10 cellular contexts compared by ENCODE assay signal in the genomic region with DNA sequence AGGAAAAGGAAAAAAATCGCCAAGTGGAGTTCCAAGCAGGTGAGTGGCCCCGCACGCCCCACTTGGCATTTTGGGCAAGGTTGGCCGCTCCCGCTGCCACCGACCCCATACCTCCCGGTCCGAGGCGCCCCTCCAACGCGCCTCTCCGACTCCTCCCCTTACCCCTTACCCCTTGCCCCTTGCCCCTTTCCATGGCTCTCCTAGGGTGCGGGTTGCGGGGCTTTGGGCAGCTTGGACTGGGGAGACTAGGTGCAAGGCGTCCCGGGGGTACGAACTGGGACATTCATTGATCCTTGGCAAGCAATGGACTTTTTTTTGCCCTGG. TPM values are rescaled to one million over a fixed set of nuclear protein-coding genes. Genes with fewer than 3 reads are reported as not detected.
A peak's percentile ranks its signal among the peaks of the same experiment; 100 is the strongest.
DNase-seq lines count a peak whose midpoint lies in the region; ATAC-seq and TF ChIP-seq lines count a peak whose summit lies in the region.
"Had no signal": no experiment of that assay in that cellular context is flagged by ENCODE, and none has a peak within 500 bp of the region (broad histone marks: within the 10 kb centered on the region; RNA-seq: fewer than 3 reads in every experiment).

No MANE protein-coding gene starts in this region.

- H3K4me1 ChIP-seq in lung (ENCODE audit: control insufficient read depth in 2 of 2, insufficient read depth in 2 of 2, low read length in 2 of 2) (no peaks in the 10 kb centered on the region), thyroid gland (peaks cover 0 to 10% of the 10 kb centered on the region in 2 donors)

- H3K9me3 ChIP-seq in lung (ENCODE audit: control insufficient read depth in 2 of 2, insufficient read depth in 1 of 2, low read length in 1 of 2) (peaks cover 0 to 4% of the 10 kb centered on the region in 2 donors), thyroid gland (no peaks in the 10 kb centered on the region)

- DNase-seq in activated CD8-positive, alpha-beta memory T cell treated with anti-CD3 and anti-CD28 coated beads for 24 hours = peak; percentile 59
- DNase-seq in activated CD8-positive, alpha-beta memory T cell treated with anti-CD3 and anti-CD28 coated beads, Interleukin-2, amount 10 ng/mL, durations not matched to agents 7 days and 5 days = no peak
- no peak for DNase-seq in central memory CD8-positive, alpha-beta T cell (ENCODE audit: low spot score in 2 of 2)
- DNase-seq in lung (ENCODE audit: low spot score) = no peak
- peak in 1 of 2 donors; percentile 6 for DNase-seq in thyroid gland
- DNase-seq in cerebellar nuclear complex (lab: John Stamatoyannopoulos, UW) = no peak
- no peak for DNase-seq in DMS153 treated with DMSO at 0.1 percent for 48 hours (lab: John Stamatoyannopoulos, UW; ENCODE audit: unreplicated experiment)

- ATAC-seq in activated CD8-positive, alpha-beta memory T cell treated with anti-CD3 and anti-CD28 coated beads, Interleukin-2, amount 10 ng/mL, durations not matched to agents 7 days and 5 days = no peak
- no peak for ATAC-seq in central memory CD8-positive, alpha-beta T cell (replicated peaks; ENCODE audit: extremely low read depth, poor library complexity, severe bottlenecking)
- no peak for ATAC-seq in lung (ENCODE audit: insufficient read depth, low FRiP score)
- no peak for ATAC-seq in GM21390 (IDR thresholded peaks at IDR 0.05; ENCODE audit: unreplicated experiment)

- TF ChIP-seq POLR2A in thyroid gland (IDR thresholded peaks at IDR 0.05) = no peak

- no peak overlapping the region for H3K27ac Mint-ChIP-seq in activated CD8-positive, alpha-beta memory T cell treated with anti-CD3 and anti-CD28 coated beads, Interleukin-2, amount 10 ng/mL, durations not matched to agents 7 days and 5 days
- H3K27ac Mint-ChIP-seq in central memory CD8-positive, alpha-beta T cell (ENCODE audit: low read depth) = no peak overlapping the region
- H3K27ac Mint-ChIP-seq: CD4-positive, CD25-positive, alpha-beta regulatory T cell had no signal

- H3K9me3 Mint-ChIP-seq in activated CD8-positive, alpha-beta memory T cell treated with anti-CD3 and anti-CD28 coated beads, Interleukin-2, amount 10 ng/mL, durations not matched to agents 7 days and 5 days (ENCODE audit: low read depth) = no peaks in the 10 kb centered on the region
- H3K9me3 Mint-ChIP-seq in central memory CD8-positive, alpha-beta T cell = no peaks in the 10 kb centered on the region

- CTCF ChIA-PET in activated CD8-positive, alpha-beta memory T cell treated with anti-CD3 and anti-CD28 coated beads, Interleukin-2, amount 10 ng/mL, durations not matched to agents 7 days and 5 days (lab: Charles Lee) = no interaction called here

- 0 to 36% methylated on average over 7 to 17 of the region's 17 CpGs for WGBS in lung, 2 donors
- WGBS in thyroid gland, 2 donors = 0% methylated on average over 2 to 3 of the region's 17 CpGs

- H3K27ac ChIP-seq in lung (ENCODE audit: low read depth in 1 of 2, low read length in 1 of 2) = no peak overlapping the region
- H3K27ac ChIP-seq in thyroid gland = peak overlapping the region in 1 of 3 donors; percentile 58

- H3K27me3 ChIP-seq in lung (ENCODE audit: control insufficient read depth, insufficient read depth) (no peaks in the 10 kb centered on the region), thyroid gland (no peaks in the 10 kb centered on the region)

- H3K36me3 Mint-ChIP-seq in activated CD8-positive, alpha-beta memory T cell treated with anti-CD3 and anti-CD28 coated beads, Interleukin-2, amount 10 ng/mL, durations not matched to agents 7 days and 5 days = no peaks in the 10 kb centered on the region
- peaks cover 4% of the 10 kb centered on the region for H3K36me3 Mint-ChIP-seq in central memory CD8-positive, alpha-beta T cell (ENCODE audit: insufficient read depth)
- H3K36me3 Mint-ChIP-seq: CD4-positive, CD25-positive, alpha-beta regulatory T cell had no signal

- H3K4me3 Mint-ChIP-seq in activated CD8-positive, alpha-beta memory T cell treated with anti-CD3 and anti-CD28 coated beads, Interleukin-2, amount 10 ng/mL, durations not matched to agents 7 days and 5 days = no peak overlapping the region
- peak overlapping the region; percentile 80 for H3K4me3 Mint-ChIP-seq in central memory CD8-positive, alpha-beta T cell

- peak overlapping the region; percentile 33 for H3K4me3 ChIP-seq in lung
- peak overlapping the region in 2 of 3 donors; percentile 15 to 37 for H3K4me3 ChIP-seq in thyroid gland (replicated peaks in 1 of 3)

- intact Hi-C loops in thyroid gland (cut with DNase I) = loop anchor here (10.0 kb wide), 1 partner anchor 113 kb away; no protein-coding TSS in a partner anchor

- H3K4me1 Mint-ChIP-seq in activated CD8-positive, alpha-beta memory T cell treated with anti-CD3 and anti-CD28 coated beads, Interleukin-2, amount 10 ng/mL, durations not matched to agents 7 days and 5 days = peaks cover 7% of the 10 kb centered on the region
- H3K4me1 Mint-ChIP-seq in central memory CD8-positive, alpha-beta T cell = peaks cover 16% of the 10 kb centered on the region

- H3K36me3 ChIP-seq in lung (ENCODE audit: control insufficient read depth in 2 of 2, insufficient read depth in 2 of 2, low read length in 2 of 2) (no peaks in the 10 kb centered on the region), thyroid gland (no peaks in the 10 kb centered on the region)

- peaks cover 42% of the 10 kb centered on the region for H3K27me3 Mint-ChIP-seq in activated CD8-positive, alpha-beta memory T cell treated with anti-CD3 and anti-CD28 coated beads, Interleukin-2, amount 10 ng/mL, durations not matched to agents 7 days and 5 days
- peaks cover 30% of the 10 kb centered on the region for H3K27me3 Mint-ChIP-seq in central memory CD8-positive, alpha-beta T cell

- TF ChIP-seq CTCF in lung (IDR thresholded peaks at IDR 0.05; ENCODE audit: control extremely low read depth, extremely low read depth) (no peak), thyroid gland (IDR thresholded peaks at IDR 0.05) (no peak)

RNA-seq across cellular contexts. Expression of gene SLC16A2, which starts 0.7 kb away (rescaled TPM):
- total RNA-seq in activated CD8-positive, alpha-beta memory T cell treated with anti-CD3 and anti-CD28 coated beads, Interleukin-2, amount 10 ng/mL, durations not matched to agents 7 days and 5 days = under 1 TPM in 1 of 2 experiments, not detected in 1; 0.12 TPM
- total RNA-seq in lung (10 to 100 TPM; 12.1 to 13.4 TPM), thyroid gland (10 to 100 TPM; 10.1 to 24.0 (median 20.1) TPM)
- 1 to 10 TPM; 2.1 to 4.5 TPM for polyA plus RNA-seq in lung
- total RNA-seq: mononuclear cell had no signal

Comparison
In these comparisons a context has a peak if more than half of its experiments do, and no peak if none do; other contexts are left out.
1. RNA of gene SLC16A2, which starts 0.7 kb away (total RNA-seq): 10.1 to 24.0 TPM in thyroid gland and 12.1 to 13.4 TPM in lung; 0.12 TPM in activated CD8-positive, alpha-beta memory T cell treated with anti-CD3 and anti-CD28 coated beads, Interleukin-2, amount 10 ng/mL, durations not matched to agents 7 days and 5 days; every median in the first group is over 4 times any median in the second.